27 cellular contexts compared by ENCODE assay signal in the genomic region with DNA sequence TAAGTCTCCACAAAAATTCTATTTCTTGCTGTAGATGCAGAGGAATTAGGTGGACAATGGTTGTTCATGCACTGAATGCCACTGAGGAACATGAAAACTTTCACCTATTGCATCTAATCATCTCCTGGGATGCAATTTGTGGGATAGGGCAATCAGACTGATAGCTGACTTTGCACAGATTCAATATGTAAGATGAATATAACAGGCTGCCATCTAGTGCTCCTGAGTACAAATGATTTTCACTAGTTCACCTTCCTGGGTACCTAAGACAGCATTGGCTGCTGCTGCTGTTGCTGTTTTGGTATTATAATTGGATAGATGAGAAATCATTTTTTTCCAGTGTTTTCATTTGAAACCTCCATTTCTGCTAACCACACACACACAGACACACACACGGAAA. TPM values are rescaled to one million over a fixed set of nuclear protein-coding genes. Genes with fewer than 3 reads are reported as not detected.
"Had no signal": no experiment of that assay in that cellular context is flagged by ENCODE, and none has a peak within 500 bp of the region (broad histone marks: within the 10 kb centered on the region; RNA-seq: fewer than 3 reads in every experiment).

No MANE protein-coding gene starts in this region.

- ATAC-seq: naive thymus-derived CD4-positive, alpha-beta T cell; right lobe of liver; stimulated activated memory B cell treated with anti-CD40 and anti-IgM and Interleukin-4, amounts not matched to agents 10 μg/mL and 1 μg/mL and 100 μg/mL, for 72 hours; stimulated activated naive CD8-positive, alpha-beta T cell treated with anti-CD3 and anti-CD28 coated beads, Interleukin-15, amount 100 ng/mL, for 72 hours; upper lobe of right lung had no signal

- H3K4me3 ChIP-seq: coronary artery, prostate gland, right lobe of liver, spleen, testis, tibial nerve, upper lobe of right lung, vagina had no signal

- H3K27ac ChIP-seq: coronary artery, parathyroid adenoma, prostate gland, right lobe of liver, spleen, testis, tibial nerve, upper lobe of right lung, vagina had no signal

- H3K79me2 ChIP-seq: parathyroid adenoma had no signal

- DNase-seq: effector CD4-positive, alpha-beta T cell; endodermal cell; immature natural killer cell; mammary epithelial cell; naive thymus-derived CD4-positive, alpha-beta T cell; nephron progenitor cell; right lobe of liver; stimulated activated CD4-positive, alpha-beta T cell treated with anti-CD3 and anti-CD28 coated beads, Interleukin-15, amount 100 ng/mL, for 24 hours; stimulated activated CD4-positive, alpha-beta T cell treated with anti-CD3 and anti-CD28 coated beads, Interleukin-1b, Interleukin-23, amount 100 ng/mL, for 48 hours; stimulated activated CD4-positive, alpha-beta T cell treated with anti-CD3 and anti-CD28 coated beads, Interleukin-4, amount 100 ng/mL, for 24 hours; stimulated activated naive CD8-positive, alpha-beta T cell treated with anti-CD3 and anti-CD28 coated beads, Interleukin-15, amount 100 ng/mL, for 72 hours; testis; upper lobe of right lung had no signal

- H2AFZ ChIP-seq: parathyroid adenoma had no signal

- H3K4me1 ChIP-seq: parathyroid adenoma, prostate gland, right lobe of liver, spleen, testis, tibial nerve, upper lobe of right lung, vagina had no signal

- H3K9me3 ChIP-seq: prostate gland, right lobe of liver, spleen, testis, tibial nerve, upper lobe of right lung, vagina had no signal

- H3K27me3 ChIP-seq: right lobe of liver, spleen, testis, tibial nerve, upper lobe of right lung, vagina had no signal

RNA-seq across cellular contexts. Expression of a gene that starts 41.4 kb away (rescaled TPM):
- total RNA-seq: dermis microvascular lymphatic vessel endothelial cell, frontal cortex, glomerular endothelial cell, lower leg skin, mammary epithelial cell, prostate gland, renal cortical epithelial cell, tibial nerve, vagina had no signal
- polyA plus RNA-seq: fibroblast of lung; immature natural killer cell; keratinocyte; mammary epithelial cell; naive thymus-derived CD4-positive, alpha-beta T cell had no signal
